17 cellular contexts compared by ENCODE assay signal in genomic region chr10:35493196-35494118, GRCh38.
DNase-seq lines count a peak whose midpoint lies in the region; ATAC-seq and FAIRE-seq lines count a peak whose summit lies in the region.
"Had no signal": no experiment of that assay in that cellular context is flagged by ENCODE, and none has a peak within 500 bp of the region (broad histone marks: within the 10 kb centered on the region; RNA-seq: fewer than 3 reads in every experiment).

No MANE protein-coding gene starts in this region.

- H3K9me3 Mint-ChIP-seq in natural killer cell treated with Interleukin-12 subunit alpha and Interleukin-12 subunit beta and Interleukin-15 and Interleukin-18, amount 100 ng/mL, for 72 hours: no peaks in the 10 kb centered on the region
- H3K9me3 Mint-ChIP-seq: activated T-helper 2 cell treated with anti-CD3 and anti-CD28 coated beads, Interferon-gamma antibody, Interleukin-2, Interleukin-4, amounts not matched to agents 10 μg/mL and 5 μg/mL and 100 μg/mL, durations not matched to agents 14 hours and 24 hours and 36 hours; CD4-positive, alpha-beta memory T cell had no signal

- ATAC-seq in left cardiac atrium: peak; percentile 73 to 84
- ATAC-seq in natural killer cell treated with Interleukin-12 subunit alpha and Interleukin-12 subunit beta and Interleukin-15 and Interleukin-18, amount 100 ng/mL, for 72 hours: no peak
- no peak for ATAC-seq in HG02759 (IDR thresholded peaks at IDR 0.05; ENCODE audit: unreplicated experiment)
- ATAC-seq: activated CD8-positive, alpha-beta T cell treated with anti-CD3 and anti-CD28 coated beads, Interleukin-2, amount 10 ng/mL, durations not matched to agents 7 days and 5 days had no signal

- no peak overlapping the region for H3K4me3 Mint-ChIP-seq in natural killer cell treated with Interleukin-12 subunit alpha and Interleukin-12 subunit beta and Interleukin-15 and Interleukin-18, amount 100 ng/mL, for 72 hours
- H3K4me3 Mint-ChIP-seq: activated CD8-positive, alpha-beta T cell treated with anti-CD3 and anti-CD28 coated beads, Interleukin-2, amount 10 ng/mL, durations not matched to agents 7 days and 5 days; CD4-positive, alpha-beta memory T cell had no signal

- no peak overlapping the region for H3K27ac ChIP-seq in SJCRH30
- H3K27ac ChIP-seq in small intestine (ENCODE audit: low read depth in 1 of 2, low read length in 1 of 2): no peak overlapping the region
- H3K27ac ChIP-seq: 22Rv1, testis had no signal

- no peak overlapping the region for H3K4me3 ChIP-seq in SJCRH30
- H3K4me3 ChIP-seq in small intestine (ENCODE audit: low read depth in 1 of 2, low read length in 2 of 2): no peak overlapping the region
- H3K4me3 ChIP-seq: testis had no signal

- H3K9me3 ChIP-seq in SJCRH30 (replicated peaks): no peaks in the 10 kb centered on the region
- no peaks in the 10 kb centered on the region for H3K9me3 ChIP-seq in small intestine (ENCODE audit: control insufficient read depth, low read depth)
- H3K9me3 ChIP-seq: testis had no signal

- H3K36me3 ChIP-seq in SJCRH30: no peaks in the 10 kb centered on the region
- H3K36me3 ChIP-seq in small intestine (ENCODE audit: control insufficient read depth in 2 of 2, insufficient read depth in 2 of 2, low read length in 2 of 2): no peaks in the 10 kb centered on the region

- 25 to 63% (median 49%) methylated on average over 9 of the region's 9 CpGs for WGBS in small intestine, 3 donors

- no peaks in the 10 kb centered on the region for H3K36me3 Mint-ChIP-seq in natural killer cell treated with Interleukin-12 subunit alpha and Interleukin-12 subunit beta and Interleukin-15 and Interleukin-18, amount 100 ng/mL, for 72 hours

- FAIRE-seq in small intestine (lab: Jason Lieb, UNC): no peak

- peaks cover 21 to 27% of the 10 kb centered on the region in 2 donors for H3K4me1 Mint-ChIP-seq in natural killer cell treated with Interleukin-12 subunit alpha and Interleukin-12 subunit beta and Interleukin-15 and Interleukin-18, amount 100 ng/mL, for 72 hours (ENCODE audit: low read depth in 2 of 2)

- intact Hi-C loops in left cardiac atrium (cut with DNase I): no loop called here

- H3K27me3 ChIP-seq in SJCRH30: no peaks in the 10 kb centered on the region
- no peaks in the 10 kb centered on the region for H3K27me3 ChIP-seq in small intestine (ENCODE audit: control insufficient read depth in 2 of 2, insufficient read depth in 2 of 2, low read length in 2 of 2)
- H3K27me3 ChIP-seq: testis had no signal

- H3K27me3 Mint-ChIP-seq in natural killer cell treated with Interleukin-12 subunit alpha and Interleukin-12 subunit beta and Interleukin-15 and Interleukin-18, amount 100 ng/mL, for 72 hours: no peaks in the 10 kb centered on the region
- H3K27me3 Mint-ChIP-seq: CD4-positive, alpha-beta memory T cell had no signal

- peaks cover 14% of the 10 kb centered on the region for H3K4me1 ChIP-seq in SJCRH30
- peaks cover 8 to 14% of the 10 kb centered on the region in 2 donors for H3K4me1 ChIP-seq in small intestine (ENCODE audit: control insufficient read depth in 2 of 2, insufficient read depth in 1 of 2, low read depth in 1 of 2, low read length in 1 of 2)
- H3K4me1 ChIP-seq: testis had no signal

- peak overlapping the region in 1 of 2 donors; percentile 14 for H3K27ac Mint-ChIP-seq in natural killer cell treated with Interleukin-12 subunit alpha and Interleukin-12 subunit beta and Interleukin-15 and Interleukin-18, amount 100 ng/mL, for 72 hours
- H3K27ac Mint-ChIP-seq: activated CD8-positive, alpha-beta T cell treated with anti-CD3 and anti-CD28 coated beads, Interleukin-2, amount 10 ng/mL, durations not matched to agents 7 days and 5 days; activated T-helper 2 cell treated with anti-CD3 and anti-CD28 coated beads, Interferon-gamma antibody, Interleukin-2, Interleukin-4, amounts not matched to agents 10 μg/mL and 5 μg/mL and 100 μg/mL, durations not matched to agents 14 hours and 24 hours and 36 hours had no signal

- peak; percentile 6 for DNase-seq in DMS 273 (lab: John Stamatoyannopoulos, UW; ENCODE audit: unreplicated experiment)
- no peak for DNase-seq in DMS 273 treated with DMSO at 0.1 percent for 48 hours (lab: John Stamatoyannopoulos, UW)
- DNase-seq in SJCRH30: peak; percentile 32 to 45
- DNase-seq in left cardiac atrium: no peak
- DNase-seq in small intestine: peak; percentile 54
- no peak for DNase-seq in natural killer cell treated with Interleukin-12 subunit alpha and Interleukin-12 subunit beta and Interleukin-15 and Interleukin-18, amount 100 ng/mL, for 72 hours (ENCODE audit: low spot score)
- DNase-seq in NCI-H1092 (lab: John Stamatoyannopoulos, UW): no peak
- DNase-seq: activated CD8-positive, alpha-beta T cell treated with anti-CD3 and anti-CD28 coated beads, Interleukin-2, amount 10 ng/mL, durations not matched to agents 7 days and 5 days; effector CD4-positive, alpha-beta T cell; Kasumi-1; NCI-H187 treated with DMSO at 0.1 percent for 48 hours; NK-92 treated with Interleukin-12 subunit alpha and Interleukin-12 subunit beta, amount 100 ng/mL, for 24 hours; testis had no signal

Comparison
In these comparisons a context has a peak if more than half of its experiments do, and no peak if none do; other contexts are left out.
1. DNase-seq: peak in DMS 273 (single experiment), SJCRH30 (2 of 2) and small intestine (single experiment); none in DMS 273 treated with DMSO at 0.1 percent for 48 hours (single experiment), left cardiac atrium (single experiment), natural killer cell treated with Interleukin-12 subunit alpha and Interleukin-12 subunit beta and Interleukin-15 and Interleukin-18, amount 100 ng/mL, for 72 hours (single experiment) and NCI-H1092 (single experiment).
2. ATAC-seq: peak in left cardiac atrium (2 of 2); none in natural killer cell treated with Interleukin-12 subunit alpha and Interleukin-12 subunit beta and Interleukin-15 and Interleukin-18, amount 100 ng/mL, for 72 hours (0 of 2) and HG02759 (single experiment).